Comparison of ENCODE assay signal across 14 cellular contexts in genomic region chr12:108914031-108914630, GRCh38. TPM values are rescaled to one million over a fixed set of nuclear protein-coding genes. Genes with fewer than 3 reads are reported as not detected.
A peak's percentile ranks its signal among the peaks of the same experiment; 100 is the strongest.
DNase-seq lines count a peak whose midpoint lies in the region; ATAC-seq and TF ChIP-seq lines count a peak whose summit lies in the region.
"Had no signal": no experiment of that assay in that cellular context is flagged by ENCODE, and none has a peak within 500 bp of the region (broad histone marks: within the 10 kb centered on the region; RNA-seq: fewer than 3 reads in every experiment).

No MANE protein-coding gene starts in this region.

- CTCF ChIA-PET in naive thymus-derived CD4-positive, alpha-beta T cell (lab: Charles Lee), result no interaction called here

- H3K27ac Mint-ChIP-seq in dendritic cell treated with granulocyte-macrophage colony-stimulating factor and Interleukin-4, amounts not matched to agents 40 ng/mL and 50 ng/mL, for 4 days, result peak overlapping the region; percentile 89
- no peak overlapping the region for H3K27ac Mint-ChIP-seq in naive thymus-derived CD4-positive, alpha-beta T cell
- H3K27ac Mint-ChIP-seq: CD8-positive, alpha-beta T cell; T-cell had no signal

- no peaks in the 10 kb centered on the region for H3K27me3 Mint-ChIP-seq in dendritic cell treated with granulocyte-macrophage colony-stimulating factor and Interleukin-4, amounts not matched to agents 40 ng/mL and 50 ng/mL, for 4 days
- no peaks in the 10 kb centered on the region for H3K27me3 Mint-ChIP-seq in naive thymus-derived CD4-positive, alpha-beta T cell
- H3K27me3 Mint-ChIP-seq: T-cell had no signal

- H3K4me3 Mint-ChIP-seq in dendritic cell treated with granulocyte-macrophage colony-stimulating factor and Interleukin-4, amounts not matched to agents 40 ng/mL and 50 ng/mL, for 4 days, result peak overlapping the region; percentile 13
- no peak overlapping the region for H3K4me3 Mint-ChIP-seq in naive thymus-derived CD4-positive, alpha-beta T cell
- H3K4me3 Mint-ChIP-seq: CD8-positive, alpha-beta T cell; T-cell had no signal

- H3K4me1 ChIP-seq in naive thymus-derived CD4-positive, alpha-beta T cell (ENCODE audit: control insufficient read depth in 2 of 2, insufficient read depth in 2 of 2, low read length in 2 of 2), result no peaks in the 10 kb centered on the region
- H3K4me1 ChIP-seq: pancreas had no signal

- H3K4me3 ChIP-seq in NB4 (ENCODE audit: low read depth, low read length), result no peak overlapping the region
- H3K4me3 ChIP-seq in naive thymus-derived CD4-positive, alpha-beta T cell (ENCODE audit: low read length), result no peak overlapping the region
- H3K4me3 ChIP-seq: esophagus muscularis mucosa, pancreas, tibial artery had no signal

- TF ChIP-seq POLR2A in NB4 (IDR thresholded peaks at IDR 0.05; ENCODE audit: extremely low read depth, insufficient read length), result no peak

- H3K27me3 ChIP-seq in naive thymus-derived CD4-positive, alpha-beta T cell (ENCODE audit: control insufficient read depth in 2 of 2, insufficient read depth in 2 of 2, low read length in 2 of 2), result no peaks in the 10 kb centered on the region
- H3K27me3 ChIP-seq: esophagus muscularis mucosa, pancreas, tibial artery had no signal

- POLR2A ChIA-PET in naive thymus-derived CD4-positive, alpha-beta T cell (lab: Charles Lee), result no interaction called here

- H3K9me3 Mint-ChIP-seq in dendritic cell treated with granulocyte-macrophage colony-stimulating factor and Interleukin-4, amounts not matched to agents 40 ng/mL and 50 ng/mL, for 4 days, result no peaks in the 10 kb centered on the region
- H3K9me3 Mint-ChIP-seq in naive thymus-derived CD4-positive, alpha-beta T cell, result peaks cover 0 to 2% (median 0%) of the 10 kb centered on the region in 11 donors
- H3K9me3 Mint-ChIP-seq: CD8-positive, alpha-beta T cell; T-cell had no signal

- intact Hi-C loops in dendritic cell treated with granulocyte-macrophage colony-stimulating factor and Interleukin-4, amounts not matched to agents 40 ng/mL and 50 ng/mL, for 4 days (cut with micrococcal nuclease), result no loop called here
- intact Hi-C loops in naive thymus-derived CD4-positive, alpha-beta T cell (cut with micrococcal nuclease), result no loop called here

- ATAC-seq in naive thymus-derived CD4-positive, alpha-beta T cell, result peak; percentile 57
- ATAC-seq in GM18520 (IDR thresholded peaks at IDR 0.05; ENCODE audit: unreplicated experiment), result no peak
- ATAC-seq: CD8-positive, alpha-beta T cell; T-cell had no signal

- H3K36me3 Mint-ChIP-seq in dendritic cell treated with granulocyte-macrophage colony-stimulating factor and Interleukin-4, amounts not matched to agents 40 ng/mL and 50 ng/mL, for 4 days (ENCODE audit: low read depth), result no peaks in the 10 kb centered on the region
- H3K36me3 Mint-ChIP-seq in naive thymus-derived CD4-positive, alpha-beta T cell, result no peaks in the 10 kb centered on the region
- H3K36me3 Mint-ChIP-seq: CD8-positive, alpha-beta T cell; T-cell had no signal

- no peak overlapping the region for H3K27ac ChIP-seq in naive thymus-derived CD4-positive, alpha-beta T cell (ENCODE audit: low read depth, low read length)
- H3K27ac ChIP-seq: esophagus muscularis mucosa, tibial artery had no signal

- no peaks in the 10 kb centered on the region for H3K9me3 ChIP-seq in naive thymus-derived CD4-positive, alpha-beta T cell (ENCODE audit: control insufficient read depth in 2 of 3, low read length in 3 of 3)
- H3K9me3 ChIP-seq: esophagus muscularis mucosa, pancreas, tibial artery had no signal

- DNase-seq in CD1c-positive myeloid dendritic cell (ENCODE audit: extremely low spot score) (peak; percentile 88), NB4 (ENCODE audit: low read depth) (peak; percentile 27), SKM-1 (lab: John Stamatoyannopoulos, UW; ENCODE audit: unreplicated experiment) (no peak), putamen (ENCODE audit: low spot score) (no peak), OCI-M2 (lab: John Stamatoyannopoulos, UW; ENCODE audit: unreplicated experiment) (no peak)
- DNase-seq in naive thymus-derived CD4-positive, alpha-beta T cell, result no peak
- DNase-seq: CD8-positive, alpha-beta T cell; NCI-H526 treated with DMSO at 0.1 percent for 48 hours; T-cell had no signal

- H3K4me1 Mint-ChIP-seq in dendritic cell treated with granulocyte-macrophage colony-stimulating factor and Interleukin-4, amounts not matched to agents 40 ng/mL and 50 ng/mL, for 4 days (ENCODE audit: low read depth), result peaks cover 29% of the 10 kb centered on the region
- H3K4me1 Mint-ChIP-seq in naive thymus-derived CD4-positive, alpha-beta T cell, result peaks cover 0 to 6% (median 0%) of the 10 kb centered on the region in 7 donors

- no peak for TF ChIP-seq CTCF in NB4 (IDR thresholded peaks at IDR 0.05; ENCODE audit: low read depth, low read length)

- H3K36me3 ChIP-seq in naive thymus-derived CD4-positive, alpha-beta T cell (ENCODE audit: control insufficient read depth in 2 of 3, insufficient read depth in 3 of 3, low read length in 3 of 3), result no peaks in the 10 kb centered on the region
- H3K36me3 ChIP-seq: esophagus muscularis mucosa, pancreas, tibial artery had no signal

RNA-seq across cellular contexts. Expression of gene DAO, which starts 34.2 kb away (rescaled TPM):
- total RNA-seq in naive thymus-derived CD4-positive, alpha-beta T cell, result not detected
- not detected for polyA plus RNA-seq in naive thymus-derived CD4-positive, alpha-beta T cell
- total RNA-seq: CD8-positive, alpha-beta T cell; esophagus muscularis mucosa; pancreas; T-cell had no signal
- polyA plus RNA-seq: pancreas had no signal

RNA-seq across cellular contexts. Expression of gene SSH1, which starts 56.7 kb away (rescaled TPM):
- total RNA-seq in naive thymus-derived CD4-positive, alpha-beta T cell, result 10 to 100 TPM; 23.4 to 32.8 (median 29.9) TPM
- polyA plus RNA-seq in naive thymus-derived CD4-positive, alpha-beta T cell, result 1 to 10 TPM; 5.2 to 7.7 TPM

Comparison
In these comparisons a context has a peak if more than half of its experiments do, and no peak if none do; other contexts are left out.
1. DNase-seq: peak in CD1c-positive myeloid dendritic cell (single experiment) and NB4 (single experiment); none in naive thymus-derived CD4-positive, alpha-beta T cell (0 of 9), SKM-1 (single experiment), putamen (single experiment) and OCI-M2 (single experiment).